Comparison of ENCODE assay signal across 1 cellular context in the genomic region with DNA sequence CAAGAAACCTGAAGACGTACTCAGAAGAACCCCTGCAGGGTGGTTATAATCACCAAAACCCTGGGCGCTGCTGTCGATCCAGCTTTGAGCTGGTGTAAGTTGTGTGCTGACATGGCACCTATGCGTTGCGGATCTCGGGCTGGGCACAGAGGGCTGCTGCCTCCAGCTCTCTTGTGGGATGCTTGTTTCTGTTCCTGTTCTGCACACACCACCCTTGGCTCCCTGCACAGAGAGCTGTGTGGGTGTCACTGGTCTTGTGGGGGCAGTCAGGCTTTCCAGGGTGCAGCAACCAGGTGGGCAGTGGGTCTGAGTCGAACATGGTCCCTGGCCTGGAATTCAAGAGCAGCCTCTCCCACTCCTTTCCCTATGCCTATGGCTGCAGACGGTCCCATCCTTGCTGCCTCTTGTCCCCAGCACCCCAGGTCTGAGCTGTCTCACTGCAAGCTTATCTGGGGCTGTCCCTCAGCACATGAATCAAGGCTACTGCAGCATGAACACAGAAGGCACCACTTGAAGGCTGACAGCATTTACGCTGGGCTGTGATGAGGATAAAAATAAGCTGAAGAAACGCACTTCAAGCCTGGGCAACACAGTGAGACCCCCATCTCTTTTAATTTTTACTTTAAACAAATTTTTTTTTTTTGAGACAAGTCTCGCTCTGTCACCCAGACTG.
A peak's percentile ranks its signal among the peaks of the same experiment; 100 is the strongest.
TF ChIP-seq lines count a peak whose summit lies in the region.

No MANE protein-coding gene starts in this region.

TF ChIP-seq in endothelial cell of umbilical vein, 7 proteins besides CTCF, POLR2A, EP300 and RAD21:
- TF ChIP-seq, protein P1, sequence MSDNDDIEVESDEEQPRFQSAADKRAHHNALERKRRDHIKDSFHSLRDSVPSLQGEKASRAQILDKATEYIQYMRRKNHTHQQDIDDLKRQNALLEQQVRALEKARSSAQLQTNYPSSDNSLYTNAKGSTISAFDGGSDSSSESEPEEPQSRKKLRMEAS (IDR thresholded peaks at IDR 0.05; ENCODE audit: insufficient read depth, insufficient read length) = no peak
- no peak for TF ChIP-seq JUN (IDR thresholded peaks at IDR 0.05; ENCODE audit: borderline replicate concordance, insufficient read depth, insufficient read length, low read depth)
- no peak for TF ChIP-seq GATA2 (IDR thresholded peaks at IDR 0.05; ENCODE audit: insufficient read depth, insufficient read length, low read depth, low read length)
- peak; percentile 59 for TF ChIP-seq POLR2AphosphoS5 (IDR thresholded peaks at IDR 0.05; ENCODE audit: insufficient read depth, low read depth, low read length)
